ENCODE assay signal across 14 cellular contexts in genomic region chr1:195664628-195665027, GRCh38.
A peak's percentile ranks its signal among the peaks of the same experiment; 100 is the strongest.
DNase-seq lines count a peak whose midpoint lies in the region; ATAC-seq and TF ChIP-seq lines count a peak whose summit lies in the region.
"Had no signal": no experiment of that assay in that cellular context is flagged by ENCODE, and none has a peak within 500 bp of the region (broad histone marks: within the 10 kb centered on the region; RNA-seq: fewer than 3 reads in every experiment).

No MANE protein-coding gene starts in this region.

- intact Hi-C loops in activated CD4-positive, alpha-beta T cell treated with anti-CD3 and anti-CD28 coated beads for 36 hours (cut with DNase I, micrococcal nuclease): no loop called here

- H3K4me3 Mint-ChIP-seq in activated CD4-positive, alpha-beta T cell treated with anti-CD3 and anti-CD28 coated beads for 36 hours: no peak overlapping the region
- H3K4me3 Mint-ChIP-seq: activated CD4-positive, alpha-beta T cell treated with anti-CD3 and anti-CD28 coated beads, Interleukin-2, amount 10 ng/mL, durations not matched to agents 7 days and 5 days; activated naive CD4-positive, alpha-beta T cell treated with anti-CD3 and anti-CD28 coated beads, Interleukin-2, amount 50 U/mL, for 24 hours had no signal

- DNase-seq in GM04504 (ENCODE audit: low read depth) (peak; percentile 8), NCI-H226 (peak; percentile 13), choroid plexus epithelial cell (ENCODE audit: low read depth) (peak; percentile 42), renal cortical epithelial cell (ENCODE audit: low read depth) (peak; percentile 74)
- no peak for DNase-seq in activated CD4-positive, alpha-beta T cell treated with anti-CD3 and anti-CD28 coated beads for 36 hours
- DNase-seq: activated CD4-positive, alpha-beta T cell treated with anti-CD3 and anti-CD28 coated beads, Interleukin-2, amount 10 ng/mL, durations not matched to agents 7 days and 5 days; stimulated activated CD4-positive, alpha-beta T cell treated with anti-CD3 and anti-CD28 coated beads, Interleukin-4, amount 100 ng/mL, for 4 hours had no signal

- no peaks in the 10 kb centered on the region for H3K36me3 Mint-ChIP-seq in activated CD4-positive, alpha-beta T cell treated with anti-CD3 and anti-CD28 coated beads for 36 hours (ENCODE audit: low read depth)
- H3K36me3 Mint-ChIP-seq: activated naive CD4-positive, alpha-beta T cell treated with anti-CD3 and anti-CD28 coated beads, Interleukin-2, amount 50 U/mL, for 24 hours had no signal

- TF ChIP-seq CTCF in choroid plexus epithelial cell (conservative IDR thresholded peaks at IDR 0.05; ENCODE audit: low read depth, low read length): no peak

- no peaks in the 10 kb centered on the region for H3K4me1 Mint-ChIP-seq in activated CD4-positive, alpha-beta T cell treated with anti-CD3 and anti-CD28 coated beads for 36 hours
- H3K4me1 Mint-ChIP-seq: activated CD4-positive, alpha-beta T cell treated with anti-CD3 and anti-CD28 coated beads, Interleukin-2, amount 10 ng/mL, durations not matched to agents 7 days and 5 days; activated naive CD4-positive, alpha-beta T cell treated with anti-CD3 and anti-CD28 coated beads, Interleukin-2, amount 50 U/mL, for 24 hours had no signal

- ATAC-seq in HG03565 (IDR thresholded peaks at IDR 0.05; ENCODE audit: unreplicated experiment) (no peak), HG03097 (IDR thresholded peaks at IDR 0.05; ENCODE audit: low FRiP score, unreplicated experiment) (no peak)
- ATAC-seq in activated CD4-positive, alpha-beta T cell treated with anti-CD3 and anti-CD28 coated beads for 36 hours: no peak
- ATAC-seq: left lobe of liver had no signal

- no peak overlapping the region for H3K27ac Mint-ChIP-seq in activated CD4-positive, alpha-beta T cell treated with anti-CD3 and anti-CD28 coated beads for 36 hours
- H3K27ac Mint-ChIP-seq: activated CD4-positive, alpha-beta T cell treated with anti-CD3 and anti-CD28 coated beads, Interleukin-2, amount 10 ng/mL, durations not matched to agents 7 days and 5 days; activated naive CD4-positive, alpha-beta T cell treated with anti-CD3 and anti-CD28 coated beads, Interleukin-2, amount 50 U/mL, for 24 hours had no signal

- CTCF ChIA-PET in activated CD4-positive, alpha-beta T cell treated with anti-CD3 and anti-CD28 coated beads for 36 hours (lab: Charles Lee): no interaction called here

- H3K27me3 Mint-ChIP-seq in activated CD4-positive, alpha-beta T cell treated with anti-CD3 and anti-CD28 coated beads for 36 hours: no peaks in the 10 kb centered on the region
- H3K27me3 Mint-ChIP-seq: activated CD4-positive, alpha-beta T cell treated with anti-CD3 and anti-CD28 coated beads, Interleukin-2, amount 10 ng/mL, durations not matched to agents 7 days and 5 days; activated naive CD4-positive, alpha-beta T cell treated with anti-CD3 and anti-CD28 coated beads, Interleukin-2, amount 50 U/mL, for 24 hours had no signal

- no peak overlapping the region for H3K4me3 ChIP-seq in choroid plexus epithelial cell (ENCODE audit: low read depth, low read length)
- H3K4me3 ChIP-seq: BLaER1, cardiac muscle cell, thoracic aorta had no signal

- peaks cover 6% of the 10 kb centered on the region for H3K9me3 Mint-ChIP-seq in activated CD4-positive, alpha-beta T cell treated with anti-CD3 and anti-CD28 coated beads for 36 hours (ENCODE audit: low read depth)
- H3K9me3 Mint-ChIP-seq: activated CD4-positive, alpha-beta T cell treated with anti-CD3 and anti-CD28 coated beads, Interleukin-2, amount 10 ng/mL, durations not matched to agents 7 days and 5 days; activated naive CD4-positive, alpha-beta T cell treated with anti-CD3 and anti-CD28 coated beads, Interleukin-2, amount 50 U/mL, for 24 hours had no signal

- POLR2A ChIA-PET in activated CD4-positive, alpha-beta T cell treated with anti-CD3 and anti-CD28 coated beads for 36 hours (lab: Charles Lee): no interaction called here
